8 cellular contexts compared by ENCODE assay signal in genomic region chr16:30615358-30616076, GRCh38. TPM values are rescaled to one million over a fixed set of nuclear protein-coding genes. Genes with fewer than 3 reads are reported as not detected.
DNase-seq lines count a peak whose midpoint lies in the region; ATAC-seq and TF ChIP-seq lines count a peak whose summit lies in the region.

No MANE protein-coding gene starts in this region.

- peaks cover 4% of the 10 kb centered on the region for H3K27me3 Mint-ChIP-seq in activated CD8-positive, alpha-beta memory T cell treated with anti-CD3 and anti-CD28 coated beads, Interleukin-2, amount 10 ng/mL, durations not matched to agents 7 days and 5 days

- intact Hi-C loops in gastrocnemius medialis (cut with DNase I; ENCODE audit: low total_unique reads) = no loop called here

- no peak overlapping the region for H3K27ac ChIP-seq in gastrocnemius medialis

- peaks cover 15% of the 10 kb centered on the region for H3K4me1 Mint-ChIP-seq in activated CD8-positive, alpha-beta memory T cell treated with anti-CD3 and anti-CD28 coated beads, Interleukin-2, amount 10 ng/mL, durations not matched to agents 7 days and 5 days

- DNase-seq in NCI-H1417 (lab: John Stamatoyannopoulos, UW) (peak in 2 of 3 experiments; percentile 13 to 73), NCI-H1417 treated with DMSO at 0.1 percent for 48 hours (lab: John Stamatoyannopoulos, UW) (no peak), NCI-H526 treated with DMSO at 0.1 percent for 48 hours (lab: John Stamatoyannopoulos, UW) (peak; percentile 11), fibroblast of gingiva (ENCODE audit: low read depth) (peak; percentile 10), gastrocnemius medialis (peak in 1 of 2 donors; percentile 35), HK-2 (ENCODE audit: unreplicated experiment) (no peak)
- peak; percentile 88 for DNase-seq in activated CD8-positive, alpha-beta memory T cell treated with anti-CD3 and anti-CD28 coated beads, Interleukin-2, amount 10 ng/mL, durations not matched to agents 7 days and 5 days

- TF ChIP-seq CTCF in gastrocnemius medialis (IDR thresholded peaks at IDR 0.05 in 4 of 5, conservative IDR thresholded peaks at IDR 0.05 in 1 of 5) = peak in 3 of 5 experiments; percentile 14 to 42 (median 32)

- no peaks in the 10 kb centered on the region for H3K36me3 ChIP-seq in gastrocnemius medialis

- H3K4me1 ChIP-seq in gastrocnemius medialis = no peaks in the 10 kb centered on the region

- in situ Hi-C loops in gastrocnemius medialis (cut with MboI; ENCODE audit: low sequenced_read_pairs in 4 of 4) = no loop called here

- CTCF ChIA-PET in activated CD8-positive, alpha-beta memory T cell treated with anti-CD3 and anti-CD28 coated beads, Interleukin-2, amount 10 ng/mL, durations not matched to agents 7 days and 5 days (lab: Charles Lee) = interaction anchor here (0.6 to 11.9 kb wide), 30 partner anchors 8 to 233 kb away, joined by 3 to 123 read pairs (median 4); partner anchors contain the start of genes DCTPP1, PRR14, SEPTIN1 and ZNF764

- no peak for TF ChIP-seq POLR2A in gastrocnemius medialis (IDR thresholded peaks at IDR 0.05)

- H3K4me3 Mint-ChIP-seq in activated CD8-positive, alpha-beta memory T cell treated with anti-CD3 and anti-CD28 coated beads, Interleukin-2, amount 10 ng/mL, durations not matched to agents 7 days and 5 days = no peak overlapping the region

- no peaks in the 10 kb centered on the region for H3K9me3 Mint-ChIP-seq in activated CD8-positive, alpha-beta memory T cell treated with anti-CD3 and anti-CD28 coated beads, Interleukin-2, amount 10 ng/mL, durations not matched to agents 7 days and 5 days (ENCODE audit: low read depth)

- H3K27me3 ChIP-seq in gastrocnemius medialis = no peaks in the 10 kb centered on the region

- ATAC-seq in activated CD8-positive, alpha-beta memory T cell treated with anti-CD3 and anti-CD28 coated beads, Interleukin-2, amount 10 ng/mL, durations not matched to agents 7 days and 5 days = peak; percentile 87
- ATAC-seq in gastrocnemius medialis (no peak), HG03108 (IDR thresholded peaks at IDR 0.05; ENCODE audit: unreplicated experiment) (no peak)

- H3K27ac Mint-ChIP-seq in activated CD8-positive, alpha-beta memory T cell treated with anti-CD3 and anti-CD28 coated beads, Interleukin-2, amount 10 ng/mL, durations not matched to agents 7 days and 5 days = no peak overlapping the region

- no peaks in the 10 kb centered on the region for H3K9me3 ChIP-seq in gastrocnemius medialis

- H3K4me3 ChIP-seq in gastrocnemius medialis = no peak overlapping the region

- no peaks in the 10 kb centered on the region for H3K36me3 Mint-ChIP-seq in activated CD8-positive, alpha-beta memory T cell treated with anti-CD3 and anti-CD28 coated beads, Interleukin-2, amount 10 ng/mL, durations not matched to agents 7 days and 5 days

RNA-seq across cellular contexts. Expression of gene ZNF689, which starts 5.3 kb away (rescaled TPM):
- 10 to 100 TPM; 12.2 to 15.3 TPM for total RNA-seq in activated CD8-positive, alpha-beta memory T cell treated with anti-CD3 and anti-CD28 coated beads, Interleukin-2, amount 10 ng/mL, durations not matched to agents 7 days and 5 days
- 1 to 10 TPM; 2.9 to 6.3 (median 6.1) TPM for total RNA-seq in gastrocnemius medialis

RNA-seq across cellular contexts. Expression of gene ZNF785, which starts 30.0 kb away (rescaled TPM):
- 10 to 100 TPM; 18.9 to 21.2 TPM for total RNA-seq in activated CD8-positive, alpha-beta memory T cell treated with anti-CD3 and anti-CD28 coated beads, Interleukin-2, amount 10 ng/mL, durations not matched to agents 7 days and 5 days
- 1 to 10 TPM in 2 of 4 donors, under 1 TPM in 2; 0.70 to 3.2 (median 1.0) TPM for total RNA-seq in gastrocnemius medialis

RNA-seq across cellular contexts. Expression of gene PRR14, which starts 35.2 kb away (rescaled TPM):
- 100 to 1,000 TPM; 111 to 116 TPM for total RNA-seq in activated CD8-positive, alpha-beta memory T cell treated with anti-CD3 and anti-CD28 coated beads, Interleukin-2, amount 10 ng/mL, durations not matched to agents 7 days and 5 days
- total RNA-seq in gastrocnemius medialis = 10 to 100 TPM in 3 of 4 donors, 1 to 10 TPM in 1; 8.8 to 28.4 (median 17.8) TPM

RNA-seq across cellular contexts. Expression of gene FBRS, which starts 42.7 kb away (rescaled TPM):
- 100 to 1,000 TPM; 102 to 142 TPM for total RNA-seq in activated CD8-positive, alpha-beta memory T cell treated with anti-CD3 and anti-CD28 coated beads, Interleukin-2, amount 10 ng/mL, durations not matched to agents 7 days and 5 days
- 10 to 100 TPM; 22.0 to 34.8 (median 28.0) TPM for total RNA-seq in gastrocnemius medialis

RNA-seq across cellular contexts. Expression of gene ZNF688, which starts 44.0 kb away (rescaled TPM):
- total RNA-seq in activated CD8-positive, alpha-beta memory T cell treated with anti-CD3 and anti-CD28 coated beads, Interleukin-2, amount 10 ng/mL, durations not matched to agents 7 days and 5 days = 10 to 100 TPM; 14.5 to 14.7 TPM
- total RNA-seq in gastrocnemius medialis = 10 to 100 TPM; 11.0 to 38.2 (median 18.5) TPM

Comparison
In these comparisons a context has a peak if more than half of its experiments do, and no peak if none do; other contexts are left out.
1. DNase-seq: peak in NCI-H1417 (2 of 3), NCI-H526 treated with DMSO at 0.1 percent for 48 hours (single experiment), activated CD8-positive, alpha-beta memory T cell treated with anti-CD3 and anti-CD28 coated beads, Interleukin-2, amount 10 ng/mL, durations not matched to agents 7 days and 5 days (single experiment) and fibroblast of gingiva (single experiment); none in NCI-H1417 treated with DMSO at 0.1 percent for 48 hours (single experiment) and HK-2 (single experiment).
2. RNA of gene ZNF785, which starts 30.0 kb away (total RNA-seq): 18.9 to 21.2 TPM in activated CD8-positive, alpha-beta memory T cell treated with anti-CD3 and anti-CD28 coated beads, Interleukin-2, amount 10 ng/mL, durations not matched to agents 7 days and 5 days; 0.70 to 3.2 TPM in gastrocnemius medialis; every median in the first group is over 4 times any median in the second.